Comparison of ENCODE assay signal across 1 cellular context in genomic region chr19:574658-575526, GRCh38.
A peak's percentile ranks its signal among the peaks of the same experiment; 100 is the strongest.
TF ChIP-seq lines count a peak whose summit lies in the region.

No MANE protein-coding gene starts in this region.

TF ChIP-seq in K562, 482 proteins besides CTCF, POLR2A, EP300 and RAD21 (continued from another document and continues in another):
- TF ChIP-seq ATF2 (CRISPR knock-in tag; IDR thresholded peaks at IDR 0.05) = no peak
- TF ChIP-seq ZNF175 (CRISPR knock-in tag; IDR thresholded peaks at IDR 0.05; ENCODE audit: low read depth) = peak; percentile 79; the same call in 1 of the 2 replicates
- TF ChIP-seq FOXK1 (CRISPR knock-in tag; IDR thresholded peaks at IDR 0.05; ENCODE audit: borderline replicate concordance) = no peak
- TF ChIP-seq NFXL1 (CRISPR knock-in tag; IDR thresholded peaks at IDR 0.05) = no peak
- TF ChIP-seq ZFP36 (IDR thresholded peaks at IDR 0.05; ENCODE audit: low read depth, low read length, partially characterized antibody) = no peak
- peak; percentile 86; the same call in 1 of the 2 replicates for TF ChIP-seq NCOA1 (IDR thresholded peaks at IDR 0.05; ENCODE audit: low read depth)
- TF ChIP-seq RBFOX2 (IDR thresholded peaks at IDR 0.05; ENCODE audit: low read depth, low read length) = peak; percentile 63
- TF ChIP-seq GABPA (tag; conservative IDR thresholded peaks at IDR 0.05; ENCODE audit: low read depth) = 0 out of 2 replicates have a peak, but pooled peaks have one; percentile 20
- TF ChIP-seq KLF6 (CRISPR knock-in tag; IDR thresholded peaks at IDR 0.05; ENCODE audit: borderline replicate concordance) = 0 out of 2 replicates have a peak, but pooled peaks have one; percentile 18
- TF ChIP-seq KDM1A (IDR thresholded peaks at IDR 0.05) = peak; percentile 99
- peak; percentile 59; the same call in 1 of the 2 replicates for TF ChIP-seq MEF2A (IDR thresholded peaks at IDR 0.05; ENCODE audit: control insufficient read depth, low read depth, low read length)
- no peak for TF ChIP-seq ETS2 (tag; IDR thresholded peaks at IDR 0.05; ENCODE audit: borderline replicate concordance, poor library complexity, severe bottlenecking)
- 0 out of 2 replicates have a peak, but pooled peaks have one; percentile 27 for TF ChIP-seq THRAP3 (IDR thresholded peaks at IDR 0.05; ENCODE audit: borderline replicate concordance)
- no peak for TF ChIP-seq SP2 (IDR thresholded peaks at IDR 0.05; ENCODE audit: extremely low read depth, low read depth, low read length, poor library complexity, severe bottlenecking)
- TF ChIP-seq NCOA4 (IDR thresholded peaks at IDR 0.05; ENCODE audit: partially characterized antibody) = no peak
- TF ChIP-seq ZNF780A (CRISPR knock-in tag; IDR thresholded peaks at IDR 0.05) = no peak
- peak; percentile 94 for TF ChIP-seq MYC (IDR thresholded peaks at IDR 0.05; ENCODE audit: low read depth, low read length)
- TF ChIP-seq MYC (CRISPR knock-in tag; IDR thresholded peaks at IDR 0.05; ENCODE audit: borderline replicate concordance, low read depth) = no peak
- TF ChIP-seq U2AF2 (optimal IDR thresholded peaks at IDR 0.05; ENCODE audit: low read depth, low read length) = no peak
- 0 out of 2 replicates have a peak, but pooled peaks have one; percentile 23 for TF ChIP-seq ZNF121 (CRISPR knock-in tag; conservative IDR thresholded peaks at IDR 0.05)
- TF ChIP-seq RB1 (IDR thresholded peaks at IDR 0.05; ENCODE audit: low read depth) = no peak
- TF ChIP-seq FOS (IDR thresholded peaks at IDR 0.05; ENCODE audit: extremely low read depth, insufficient read length) = no peak
- TF ChIP-seq ZFX (CRISPR knock-in tag; IDR thresholded peaks at IDR 0.05) = peak; percentile 48; the same call in 1 of the 2 replicates
- TF ChIP-seq SNIP1 (IDR thresholded peaks at IDR 0.05; ENCODE audit: low read depth) = no peak
- TF ChIP-seq ZNF830 (CRISPR knock-in tag; IDR thresholded peaks at IDR 0.05) = no peak
- TF ChIP-seq GATAD2A (IDR thresholded peaks at IDR 0.05) = no peak
- peak; percentile 98 for TF ChIP-seq SMAD4 (CRISPR knock-in tag; conservative IDR thresholded peaks at IDR 0.05)
- no peak for TF ChIP-seq CEBPZ (IDR thresholded peaks at IDR 0.05; ENCODE audit: borderline replicate concordance, low read depth, low read length)
- TF ChIP-seq CBFA2T3 (IDR thresholded peaks at IDR 0.05) = peak; percentile 99
- TF ChIP-seq CTBP1 (IDR thresholded peaks at IDR 0.05; ENCODE audit: borderline replicate concordance) = peak; percentile 79
- TF ChIP-seq FOXA1 (IDR thresholded peaks at IDR 0.05; ENCODE audit: borderline replicate concordance) = no peak
- TF ChIP-seq POLR2H (tag; IDR thresholded peaks at IDR 0.05; ENCODE audit: low read depth) = no peak
- no peak for TF ChIP-seq NR0B1 (IDR thresholded peaks at IDR 0.05; ENCODE audit: partially characterized antibody)
- no peak for TF ChIP-seq ZHX1 (conservative IDR thresholded peaks at IDR 0.05; ENCODE audit: low read length)
- TF ChIP-seq ATF6 (CRISPR knock-in tag; IDR thresholded peaks at IDR 0.05) = no peak
- TF ChIP-seq KDM2B (CRISPR knock-in tag; IDR thresholded peaks at IDR 0.05) = no peak
- no peak for TF ChIP-seq BMI1 (IDR thresholded peaks at IDR 0.05; ENCODE audit: low read length)
- peak; percentile 90 to 96 for TF ChIP-seq TBL1XR1 (IDR thresholded peaks at IDR 0.05; ENCODE audit: low read length in 2 of 2)
- no peak for TF ChIP-seq AFF4 (CRISPR knock-in tag; IDR thresholded peaks at IDR 0.05)
- no peak for TF ChIP-seq FUS (optimal IDR thresholded peaks at IDR 0.05; ENCODE audit: low read depth, low read length)
- TF ChIP-seq EHMT2 (IDR thresholded peaks at IDR 0.05) = peak; percentile 45; the same call in 1 of the 2 replicates
- no peak for TF ChIP-seq SRSF1 (IDR thresholded peaks at IDR 0.05; ENCODE audit: low read depth, low read length)
- TF ChIP-seq RFX5 (IDR thresholded peaks at IDR 0.05; ENCODE audit: low read depth, low read length) = 0 out of 2 replicates have a peak, but pooled peaks have one; percentile 14
- no peak for TF ChIP-seq THRA (IDR thresholded peaks at IDR 0.05)
- 0 out of 2 replicates have a peak, but pooled peaks have one; percentile 12 for TF ChIP-seq ZNF76 (CRISPR knock-in tag; IDR thresholded peaks at IDR 0.05; ENCODE audit: borderline replicate concordance)
- TF ChIP-seq UBTF (IDR thresholded peaks at IDR 0.05; ENCODE audit: borderline replicate concordance in 1 of 2, low read depth in 2 of 2, low read length in 2 of 2) = peak in 1 of 2 experiments; percentile 88; a peak in 1 of 4 replicates
- no peak for TF ChIP-seq ATF1 (CRISPR knock-in tag; IDR thresholded peaks at IDR 0.05)
- TF ChIP-seq ATF1 (tag; IDR thresholded peaks at IDR 0.05) = peak; percentile 57
- TF ChIP-seq PCBP1 (IDR thresholded peaks at IDR 0.05; ENCODE audit: low read depth, low read length, poor library complexity, severe bottlenecking) = no peak
